7 cellular contexts compared by ENCODE assay signal in the genomic region with DNA sequence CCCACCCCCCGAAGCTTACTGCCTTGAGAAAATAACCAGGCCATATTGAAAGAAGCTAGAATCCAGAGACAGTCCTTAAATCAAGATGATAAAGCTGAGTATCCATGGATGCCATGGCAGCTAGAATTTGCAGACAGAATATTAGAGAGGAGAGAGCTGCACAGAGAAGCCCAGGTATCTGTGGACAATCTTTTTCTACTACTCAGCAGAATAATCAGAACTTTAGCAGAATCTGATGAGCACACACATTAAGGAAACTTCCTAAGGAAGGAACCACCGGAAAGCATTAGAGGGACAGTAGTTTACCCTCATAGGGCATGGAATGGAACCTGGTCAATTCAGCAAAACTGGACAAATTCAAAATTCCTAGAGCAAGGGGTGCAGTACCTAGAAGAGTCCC.
"Had no signal": no experiment of that assay in that cellular context is flagged by ENCODE, and none has a peak within 500 bp of the region (broad histone marks: within the 10 kb centered on the region; RNA-seq: fewer than 3 reads in every experiment).

No MANE protein-coding gene starts in this region.

- H3K4me3 ChIP-seq: GM12878 had no signal

- ATAC-seq: GM12878 had no signal

- FAIRE-seq: GM12878, GM12891, GM12892, GM18507, GM19239 had no signal

- DNase-seq: GDM1, GF-D8 had no signal
